In genomic region chr17:75109047-75109406, GRCh38 we compare ENCODE assay signal across 1 cellular context.
TF ChIP-seq lines count a peak whose summit lies in the region.

No MANE protein-coding gene starts in this region.

TF ChIP-seq in H1, 55 proteins besides CTCF, POLR2A, EP300 and RAD21:
- TF ChIP-seq SP4 (IDR thresholded peaks at IDR 0.05; ENCODE audit: low read length), result no peak
- no peak for TF ChIP-seq CTBP2 (IDR thresholded peaks at IDR 0.05; ENCODE audit: borderline replicate concordance, insufficient read depth, insufficient read length, low read length)
- TF ChIP-seq SRF (IDR thresholded peaks at IDR 0.05; ENCODE audit: low read depth, low read length), result no peak
- no peak for TF ChIP-seq MAX (IDR thresholded peaks at IDR 0.05)
- TF ChIP-seq SIRT6 (IDR thresholded peaks at IDR 0.05; ENCODE audit: low read length), result no peak
- no peak for TF ChIP-seq POLR2AphosphoS5 (IDR thresholded peaks at IDR 0.05; ENCODE audit: low read depth, low read length)
- TF ChIP-seq BRCA1 (IDR thresholded peaks at IDR 0.05; ENCODE audit: low read depth, low read length), result no peak
- TF ChIP-seq RNF2 (IDR thresholded peaks at IDR 0.05; ENCODE audit: borderline replicate concordance, low read depth, low read length, missing control alignments, poor library complexity, severe bottlenecking), result no peak
- TF ChIP-seq CEBPB (IDR thresholded peaks at IDR 0.05; ENCODE audit: low read depth, low read length), result no peak
- TF ChIP-seq RBBP5 (IDR thresholded peaks at IDR 0.05; ENCODE audit: borderline replicate concordance, low read depth, low read length), result no peak
- no peak for TF ChIP-seq POU5F1 (IDR thresholded peaks at IDR 0.05; ENCODE audit: low read depth, low read length)
- TF ChIP-seq SP2 (IDR thresholded peaks at IDR 0.05; ENCODE audit: low read length), result no peak
- TF ChIP-seq RXRA (IDR thresholded peaks at IDR 0.05; ENCODE audit: insufficient read depth, low read depth, low read length), result no peak
- TF ChIP-seq BCL11A (IDR thresholded peaks at IDR 0.05; ENCODE audit: low read depth in 2 of 2, low read length in 2 of 2), result no peak
TF ChIP-seq in H1: peak in this region for 0.
